Comparison of ENCODE assay signal across 3 cellular contexts in genomic region chr17:38917259-38917658, GRCh38.
TF ChIP-seq lines count a peak whose summit lies in the region.

No MANE protein-coding gene starts in this region.

TF ChIP-seq in SK-N-SH, 30 proteins besides CTCF, POLR2A, EP300 and RAD21:
- TF ChIP-seq NRF1 (IDR thresholded peaks at IDR 0.05; ENCODE audit: low read depth, low read length), result no peak
- no peak for TF ChIP-seq USF1 (IDR thresholded peaks at IDR 0.05; ENCODE audit: borderline replicate concordance, low read depth)
- TF ChIP-seq TEAD4 (IDR thresholded peaks at IDR 0.05; ENCODE audit: borderline replicate concordance, insufficient read depth), result no peak
- TF ChIP-seq RFX5 (IDR thresholded peaks at IDR 0.05; ENCODE audit: low read length), result no peak
- TF ChIP-seq TCF12 (IDR thresholded peaks at IDR 0.05), result no peak
- TF ChIP-seq PBX3 (IDR thresholded peaks at IDR 0.05), result no peak

TF ChIP-seq in SK-N-SH treated with all-trans-retinoic acid at 6 μM for 48 hours, 23 proteins besides CTCF, POLR2A, EP300 and RAD21:
- TF ChIP-seq OSR1 (CRISPR knock-in tag; IDR thresholded peaks at IDR 0.05) (no peak), SNAI2 (CRISPR knock-in tag; IDR thresholded peaks at IDR 0.05) (no peak), ZFP30 (CRISPR knock-in tag; IDR thresholded peaks at IDR 0.05) (no peak), BACH2 (CRISPR knock-in tag; IDR thresholded peaks at IDR 0.05; ENCODE audit: borderline replicate concordance) (no peak), CREB5 (CRISPR knock-in tag; IDR thresholded peaks at IDR 0.05; ENCODE audit: low read depth) (no peak), CSRNP3 (CRISPR knock-in tag; IDR thresholded peaks at IDR 0.05) (no peak), PPARA (CRISPR knock-in tag; IDR thresholded peaks at IDR 0.05; ENCODE audit: borderline replicate concordance) (no peak), PATZ1 (CRISPR knock-in tag; IDR thresholded peaks at IDR 0.05; ENCODE audit: borderline replicate concordance) (no peak), ESRRG (CRISPR knock-in tag; IDR thresholded peaks at IDR 0.05) (no peak), POU6F1 (CRISPR knock-in tag; IDR thresholded peaks at IDR 0.05; ENCODE audit: borderline replicate concordance, low read depth) (no peak), ARNTL (CRISPR knock-in tag; IDR thresholded peaks at IDR 0.05; ENCODE audit: borderline replicate concordance, low read depth) (no peak), ZFP3 (CRISPR knock-in tag; IDR thresholded peaks at IDR 0.05) (no peak), TCF4 (CRISPR knock-in tag; IDR thresholded peaks at IDR 0.05; ENCODE audit: borderline replicate concordance) (no peak), ZC3H10 (CRISPR knock-in tag; IDR thresholded peaks at IDR 0.05) (no peak), ZNF565 (CRISPR knock-in tag; conservative IDR thresholded peaks at IDR 0.05; ENCODE audit: low read depth) (no peak), RARB (CRISPR knock-in tag; IDR thresholded peaks at IDR 0.05) (no peak), ZNF70 (CRISPR knock-in tag; IDR thresholded peaks at IDR 0.05) (no peak)
TF ChIP-seq in SK-N-SH treated with all-trans-retinoic acid at 6 μM for 48 hours: peak in this region for 0.

TF ChIP-seq in GM12878, 131 proteins besides CTCF, POLR2A, EP300 and RAD21:
- TF ChIP-seq FOS (IDR thresholded peaks at IDR 0.05; ENCODE audit: borderline replicate concordance, extremely low read depth, insufficient read length) (no peak), MTA2 (IDR thresholded peaks at IDR 0.05; ENCODE audit: low read depth) (no peak), MTA3 (IDR thresholded peaks at IDR 0.05; ENCODE audit: borderline replicate concordance, low read length) (no peak), PRDM15 (CRISPR knock-in tag; IDR thresholded peaks at IDR 0.05) (no peak), SREBF1 (IDR thresholded peaks at IDR 0.05; ENCODE audit: low read length) (no peak), HDAC2 (IDR thresholded peaks at IDR 0.05) (no peak), NFYA (IDR thresholded peaks at IDR 0.05; ENCODE audit: borderline replicate concordance, low read depth, low read length) (no peak), IKZF1 (conservative IDR thresholded peaks at IDR 0.05) (no peak), STAT3 (IDR thresholded peaks at IDR 0.05; ENCODE audit: low read depth, low read length) (no peak), RCOR1 (conservative IDR thresholded peaks at IDR 0.05; ENCODE audit: low read depth, low read length) (no peak), TCF7 (IDR thresholded peaks at IDR 0.05; ENCODE audit: borderline replicate concordance) (no peak), ETV6 (conservative IDR thresholded peaks at IDR 0.05 in 1 of 2, IDR thresholded peaks at IDR 0.05 in 1 of 2; ENCODE audit: borderline replicate concordance in 1 of 2, low read depth in 1 of 2) (no peak)
